Comparison of ENCODE assay signal across 8 cellular contexts in genomic region chr7:101251871-101252659, GRCh38. TPM values are rescaled to one million over a fixed set of nuclear protein-coding genes. Genes with fewer than 3 reads are reported as not detected.
DNase-seq lines count a peak whose midpoint lies in the region; TF ChIP-seq lines count a peak whose summit lies in the region.

No MANE protein-coding gene starts in this region.

- peak overlapping the region; percentile 35 for H3K27ac ChIP-seq in SJSA1
- no peak overlapping the region for H3K27ac ChIP-seq in neural progenitor cell
- peak overlapping the region; percentile 67 for H3K27ac ChIP-seq in stomach smooth muscle (ENCODE audit: low read length)

- H3K27me3 ChIP-seq in SJSA1 (replicated peaks) (peaks cover 7% of the 10 kb centered on the region; the same call in 1 of the 2 replicates), neural progenitor cell (no peaks in the 10 kb centered on the region), stomach smooth muscle (ENCODE audit: control insufficient read depth in 1 of 2, insufficient read depth in 2 of 2, low read length in 2 of 2) (peaks cover 0 to 2% of the 10 kb centered on the region in 2 donors)

- peaks cover 3% of the 10 kb centered on the region for H3F3A ChIP-seq in neural progenitor cell (ENCODE audit: low read depth)

- H3K4me3 ChIP-seq in HFF-Myc (replicated peaks; ENCODE audit: low read depth, low read length): peak overlapping the region; percentile 96
- H3K4me3 ChIP-seq in SJSA1: peak overlapping the region; percentile 67
- peak overlapping the region; percentile 89 for H3K4me3 ChIP-seq in neural progenitor cell
- H3K4me3 ChIP-seq in stomach smooth muscle (ENCODE audit: low read length in 2 of 2): peak overlapping the region; percentile 92 to 97

- peaks cover 31% of the 10 kb centered on the region for H3K36me3 ChIP-seq in SJSA1
- no peaks in the 10 kb centered on the region for H3K36me3 ChIP-seq in neural progenitor cell
- H3K36me3 ChIP-seq in stomach smooth muscle (ENCODE audit: control insufficient read depth in 2 of 2, insufficient read depth in 2 of 2, low read length in 2 of 2): peaks cover 0 to 3% of the 10 kb centered on the region in 2 donors

- H2AFZ ChIP-seq in neural progenitor cell (replicated peaks): peak overlapping the region; percentile 96

- H3K4me3 Mint-ChIP-seq in activated naive CD4-positive, alpha-beta T cell treated with anti-CD3 and anti-CD28 coated beads for 36 hours: peak overlapping the region; percentile 97
- H3K4me3 Mint-ChIP-seq in neural progenitor cell: peak overlapping the region; percentile 99

- H3K4me1 Mint-ChIP-seq in activated naive CD4-positive, alpha-beta T cell treated with anti-CD3 and anti-CD28 coated beads for 36 hours (ENCODE audit: low read depth): peaks cover 30% of the 10 kb centered on the region
- H3K4me1 Mint-ChIP-seq in neural progenitor cell: peaks cover 13% of the 10 kb centered on the region

- intact Hi-C loops in activated naive CD4-positive, alpha-beta T cell treated with anti-CD3 and anti-CD28 coated beads for 36 hours (cut with micrococcal nuclease): loop anchor here (1.0 to 2.0 kb wide), 4 partner anchors 8 to 167 kb away; partner anchors contain the start of genes IFT22, TRIM56 and ZNHIT1

- DNase-seq in GM04503 (ENCODE audit: low read depth) (peak; percentile 91), HFF-Myc (ENCODE audit: extremely low read depth, low read depth) (peak; percentile 88), MV-4-11 (lab: John Stamatoyannopoulos, UW) (peak; percentile 98), SJSA1 (ENCODE audit: low read depth in 1 of 2, low spot score in 2 of 2) (peak; percentile 96 to 99), foreskin melanocyte (peak; percentile 97), neural progenitor cell (ENCODE audit: low spot score) (peak; percentile 99)
- peak; percentile 99 for DNase-seq in activated naive CD4-positive, alpha-beta T cell treated with anti-CD3 and anti-CD28 coated beads for 36 hours

- H3K4me2 ChIP-seq in neural progenitor cell: peak overlapping the region; percentile 73

- H3K9me3 ChIP-seq in SJSA1 (replicated peaks): no peaks in the 10 kb centered on the region
- no peaks in the 10 kb centered on the region for H3K9me3 ChIP-seq in neural progenitor cell (ENCODE audit: low read depth)
- H3K9me3 ChIP-seq in stomach smooth muscle (ENCODE audit: control insufficient read depth in 2 of 2, low read length in 2 of 2): no peaks in the 10 kb centered on the region

- TF ChIP-seq CTCF in HFF-Myc (IDR thresholded peaks at IDR 0.05; ENCODE audit: low read depth, low read length, missing control alignments) (no peak), neural progenitor cell (IDR thresholded peaks at IDR 0.05) (no peak)

- peaks cover 12% of the 10 kb centered on the region for H3K36me3 Mint-ChIP-seq in activated naive CD4-positive, alpha-beta T cell treated with anti-CD3 and anti-CD28 coated beads for 36 hours (ENCODE audit: low read depth)
- H3K36me3 Mint-ChIP-seq in neural progenitor cell: peaks cover 12% of the 10 kb centered on the region

- H3K27me3 Mint-ChIP-seq in activated naive CD4-positive, alpha-beta T cell treated with anti-CD3 and anti-CD28 coated beads for 36 hours (ENCODE audit: low read depth): no peaks in the 10 kb centered on the region
- H3K27me3 Mint-ChIP-seq in neural progenitor cell (ENCODE audit: insufficient read depth, low read depth): peaks cover 3% of the 10 kb centered on the region

- peaks cover 3% of the 10 kb centered on the region for H4K20me1 ChIP-seq in neural progenitor cell (ENCODE audit: low read depth)

- H3K27ac Mint-ChIP-seq in activated naive CD4-positive, alpha-beta T cell treated with anti-CD3 and anti-CD28 coated beads for 36 hours: peak overlapping the region; percentile 96
- H3K27ac Mint-ChIP-seq in neural progenitor cell: peak overlapping the region; percentile 95

- peaks cover 35% of the 10 kb centered on the region for H3K79me2 ChIP-seq in neural progenitor cell (ENCODE audit: low read depth)

- CTCF ChIA-PET in activated naive CD4-positive, alpha-beta T cell treated with anti-CD3 and anti-CD28 coated beads for 36 hours (lab: Charles Lee): interaction anchor here (0.6 to 4.9 kb wide), 3 partner anchors 8 to 129 kb away, joined by 4 to 36 read pairs (median 12); partner anchors contain the start of gene FIS1

- no peaks in the 10 kb centered on the region for H3K9me3 Mint-ChIP-seq in activated naive CD4-positive, alpha-beta T cell treated with anti-CD3 and anti-CD28 coated beads for 36 hours
- no peaks in the 10 kb centered on the region for H3K9me3 Mint-ChIP-seq in neural progenitor cell

- H3K9ac ChIP-seq in neural progenitor cell (peak overlapping the region; percentile 73), stomach smooth muscle (ENCODE audit: low read length in 2 of 2) (peak overlapping the region; percentile 89 to 93)

- H3K4me1 ChIP-seq in SJSA1 (replicated peaks) (peaks cover 4% of the 10 kb centered on the region), neural progenitor cell (no peaks in the 10 kb centered on the region), stomach smooth muscle (ENCODE audit: control insufficient read depth, insufficient read depth, low read length) (peaks cover 16% of the 10 kb centered on the region)

RNA-seq across cellular contexts. Expression of gene FIS1, which starts 7.2 kb away (rescaled TPM):
- 132 and 162 TPM in 2 replicates for total RNA-seq in SJSA1 (2014; rRNA removed; shearing (Covaris generic))
- 10 to 100 TPM; 84.2 to 84.3 TPM for total RNA-seq in activated naive CD4-positive, alpha-beta T cell treated with anti-CD3 and anti-CD28 coated beads for 36 hours
- 92.2 and 120 TPM in 2 replicates for total RNA-seq in neural progenitor cell (ENCODE audit: low replicate concordance)

RNA-seq across cellular contexts. Expression of gene CLDN15, which starts 14.5 kb away (rescaled TPM):
- total RNA-seq in SJSA1 (2014; rRNA removed; shearing (Covaris generic)): 0.72 and 2.1 TPM in 2 replicates
- total RNA-seq in activated naive CD4-positive, alpha-beta T cell treated with anti-CD3 and anti-CD28 coated beads for 36 hours: 10 to 100 TPM in 1 of 2 experiments, 1 to 10 TPM in 1; 9.8 to 11.1 TPM
- total RNA-seq in neural progenitor cell (ENCODE audit: low replicate concordance): 1.2 and 4.6 TPM in 2 replicates

RNA-seq across cellular contexts. Expression of gene ZNHIT1, which starts 34.1 kb away (rescaled TPM):
- total RNA-seq in SJSA1 (2014; rRNA removed; shearing (Covaris generic)): 108 and 141 TPM in 2 replicates
- total RNA-seq in activated naive CD4-positive, alpha-beta T cell treated with anti-CD3 and anti-CD28 coated beads for 36 hours: 10 to 100 TPM; 31.7 to 35.3 TPM
- total RNA-seq in neural progenitor cell (ENCODE audit: low replicate concordance): 39.1 and 52.9 TPM in 2 replicates

RNA-seq across cellular contexts. Expression of gene PLOD3, which starts 34.7 kb away (rescaled TPM):
- total RNA-seq in SJSA1 (2014; rRNA removed; shearing (Covaris generic)): 71.3 and 88.2 TPM in 2 replicates
- total RNA-seq in activated naive CD4-positive, alpha-beta T cell treated with anti-CD3 and anti-CD28 coated beads for 36 hours: 10 to 100 TPM; 18.8 to 19.7 TPM
- total RNA-seq in neural progenitor cell (ENCODE audit: low replicate concordance): 9.4 and 19.9 TPM in 2 replicates

RNA-seq across cellular contexts. Expression of gene MOGAT3, which starts 51.2 kb away (rescaled TPM):
- total RNA-seq in SJSA1 (2014; rRNA removed; shearing (Covaris generic)): not detected in 2 replicates
- not detected for total RNA-seq in activated naive CD4-positive, alpha-beta T cell treated with anti-CD3 and anti-CD28 coated beads for 36 hours
- not detected in 2 replicates for total RNA-seq in neural progenitor cell (ENCODE audit: low replicate concordance)
